15 cellular contexts compared by ENCODE assay signal in genomic region chr17:17558431-17558830, GRCh38. TPM values are rescaled to one million over a fixed set of nuclear protein-coding genes. Genes with fewer than 3 reads are reported as not detected.
A peak's percentile ranks its signal among the peaks of the same experiment; 100 is the strongest.
DNase-seq lines count a peak whose midpoint lies in the region; ATAC-seq and TF ChIP-seq lines count a peak whose summit lies in the region.
"Had no signal": no experiment of that assay in that cellular context is flagged by ENCODE, and none has a peak within 500 bp of the region (broad histone marks: within the 10 kb centered on the region; RNA-seq: fewer than 3 reads in every experiment).

No MANE protein-coding gene starts in this region.

- peak overlapping the region in 1 of 2 donors; percentile 85 for H3K27ac ChIP-seq in liver (ENCODE audit: low read depth in 1 of 2, low read length in 2 of 2)
- peak overlapping the region in 1 of 3 donors; percentile 94 for H3K27ac ChIP-seq in right lobe of liver
- peak overlapping the region; percentile 16 for H3K27ac ChIP-seq in C4-2B
- no peak overlapping the region for H3K27ac ChIP-seq in endodermal cell (ENCODE audit: low read depth, low read length)

- no peak overlapping the region for H3K9ac ChIP-seq in liver (ENCODE audit: low read depth in 1 of 2, low read length in 2 of 2)
- H3K9ac ChIP-seq in endodermal cell (ENCODE audit: extremely low read depth, low read length, poor library complexity, severe bottlenecking) = no peak overlapping the region

- CTCF ChIA-PET in activated CD4-positive, alpha-beta memory T cell treated with anti-CD3 and anti-CD28 coated beads for 36 hours (lab: Charles Lee) = no interaction called here
- CTCF ChIA-PET in WTC11 (lab: Charles Lee) = interaction anchor here (0.7 to 4.9 kb wide), 10 partner anchors 11 to 170 kb away, joined by 3 to 19 read pairs (median 4); no protein-coding TSS in a partner anchor

- intact Hi-C loops in right lobe of liver (cut with DNase I) = no loop called here
- intact Hi-C loops in activated CD4-positive, alpha-beta memory T cell treated with anti-CD3 and anti-CD28 coated beads for 36 hours (cut with micrococcal nuclease) = no loop called here

- H3K36me3 ChIP-seq in liver (ENCODE audit: control insufficient read depth in 4 of 4, insufficient read depth in 3 of 4, low read depth in 1 of 4, low read length in 3 of 4) (no peaks in the 10 kb centered on the region), right lobe of liver (no peaks in the 10 kb centered on the region), endodermal cell (ENCODE audit: control insufficient read depth, insufficient read depth, low read length) (no peaks in the 10 kb centered on the region)
- H3K36me3 ChIP-seq: HAP-1 had no signal

- H3K4me3 Mint-ChIP-seq in endodermal cell = no peak overlapping the region
- H3K4me3 Mint-ChIP-seq in activated CD4-positive, alpha-beta memory T cell treated with anti-CD3 and anti-CD28 coated beads for 36 hours = no peak overlapping the region
- H3K4me3 Mint-ChIP-seq in WTC11 = no peak overlapping the region
- H3K4me3 Mint-ChIP-seq: CD4-positive, alpha-beta memory T cell; GM23338; HFFc6 had no signal

- no peak overlapping the region for H3K27ac Mint-ChIP-seq in endodermal cell
- no peak overlapping the region for H3K27ac Mint-ChIP-seq in activated CD4-positive, alpha-beta memory T cell treated with anti-CD3 and anti-CD28 coated beads for 36 hours
- H3K27ac Mint-ChIP-seq in WTC11 = no peak overlapping the region
- H3K27ac Mint-ChIP-seq: GM23338, HFFc6 had no signal

- H3K36me3 Mint-ChIP-seq in endodermal cell (ENCODE audit: low read depth) (no peaks in the 10 kb centered on the region), WTC11 (no peaks in the 10 kb centered on the region)
- H3K36me3 Mint-ChIP-seq in activated CD4-positive, alpha-beta memory T cell treated with anti-CD3 and anti-CD28 coated beads for 36 hours = no peaks in the 10 kb centered on the region
- H3K36me3 Mint-ChIP-seq: CD4-positive, alpha-beta memory T cell had no signal

- H3K27me3 Mint-ChIP-seq in endodermal cell (ENCODE audit: insufficient read depth) = no peaks in the 10 kb centered on the region
- no peaks in the 10 kb centered on the region for H3K27me3 Mint-ChIP-seq in activated CD4-positive, alpha-beta memory T cell treated with anti-CD3 and anti-CD28 coated beads for 36 hours
- no peaks in the 10 kb centered on the region for H3K27me3 Mint-ChIP-seq in WTC11 (ENCODE audit: low read depth)
- H3K27me3 Mint-ChIP-seq: CD4-positive, alpha-beta memory T cell had no signal

- TF ChIP-seq RAD21 in liver (IDR thresholded peaks at IDR 0.05) = no peak

- TF ChIP-seq CTCF in liver (IDR thresholded peaks at IDR 0.05; ENCODE audit: low read depth, low read length, missing input control) (no peak), right lobe of liver (IDR thresholded peaks at IDR 0.05) (no peak), C4-2B (conservative IDR thresholded peaks at IDR 0.05) (no peak), endodermal cell (conservative IDR thresholded peaks at IDR 0.05) (peak; percentile 11), WTC11 (IDR thresholded peaks at IDR 0.05) (no peak)

- no peak for TF ChIP-seq POLR2A in right lobe of liver (IDR thresholded peaks at IDR 0.05)

- H3K4me1 Mint-ChIP-seq in endodermal cell (no peaks in the 10 kb centered on the region), WTC11 (no peaks in the 10 kb centered on the region)
- H3K4me1 Mint-ChIP-seq in activated CD4-positive, alpha-beta memory T cell treated with anti-CD3 and anti-CD28 coated beads for 36 hours (ENCODE audit: low read depth) = no peaks in the 10 kb centered on the region
- H3K4me1 Mint-ChIP-seq: CD4-positive, alpha-beta memory T cell; GM23338 had no signal

- H3K4me1 ChIP-seq in liver (ENCODE audit: control insufficient read depth in 4 of 4, insufficient read depth in 4 of 4, low read length in 3 of 4) (peaks cover 8 to 44% (median 30%) of the 10 kb centered on the region in 4 donors), right lobe of liver (peaks cover 0 to 46% (median 22%) of the 10 kb centered on the region in 4 donors), endodermal cell (ENCODE audit: control insufficient read depth, insufficient read depth, low read length) (no peaks in the 10 kb centered on the region)
- H3K4me1 ChIP-seq: HAP-1 had no signal

- DNase-seq in right lobe of liver = no peak
- DNase-seq in endodermal cell = no peak
- no peak for DNase-seq in activated CD4-positive, alpha-beta memory T cell treated with anti-CD3 and anti-CD28 coated beads for 36 hours
- no peak for DNase-seq in WTC11 (ENCODE audit: low spot score)
- DNase-seq: Calu3; CD4-positive, alpha-beta memory T cell; COR-L47; DMS53; DMS79 treated with DMSO at 0.1 percent for 48 hours; GF-D8; HFFc6 had no signal

- ATAC-seq in right lobe of liver (no peak), WTC11 (no peak)
- ATAC-seq: GM23338 had no signal

- POLR2A ChIA-PET in activated CD4-positive, alpha-beta memory T cell treated with anti-CD3 and anti-CD28 coated beads for 36 hours (lab: Charles Lee) = no interaction called here
- POLR2A ChIA-PET in WTC11 (lab: Charles Lee) = interaction anchor here (0.7 kb wide), 1 partner anchor 36 kb away, joined by 3 read pairs; no protein-coding TSS in a partner anchor

- H3K4me3 ChIP-seq in liver (ENCODE audit: low read depth in 1 of 3, low read length in 3 of 3) (no peak overlapping the region), right lobe of liver (no peak overlapping the region), endodermal cell (ENCODE audit: low read length) (no peak overlapping the region)
- H3K4me3 ChIP-seq: GM23338, HAP-1 had no signal

- WGBS in liver = 60% methylated on average over 8 of the region's 8 CpGs
- 79% methylated on average over 2 of the region's 8 CpGs for WGBS in right lobe of liver (ENCODE audit: insufficient coverage, low coverage, low lambda C conversion rate, missing lambda C conversion rate)
- 88 to 95% methylated on average over 6 to 8 of the region's 8 CpGs for WGBS in endodermal cell (ENCODE audit: insufficient coverage in 1 of 2, insufficient read length in 1 of 2), 2 experiments

- no peaks in the 10 kb centered on the region for H3K27me3 ChIP-seq in liver (ENCODE audit: control insufficient read depth in 4 of 4, insufficient read depth in 4 of 4, low read length in 3 of 4)
- H3K27me3 ChIP-seq in right lobe of liver = no peaks in the 10 kb centered on the region
- H3K27me3 ChIP-seq in endodermal cell (ENCODE audit: control insufficient read depth, insufficient read depth, low read length, poor library complexity, severe bottlenecking) = no peaks in the 10 kb centered on the region

- H3K9me3 ChIP-seq in liver (ENCODE audit: control insufficient read depth in 4 of 4, low read length in 3 of 4) = no peaks in the 10 kb centered on the region
- no peaks in the 10 kb centered on the region for H3K9me3 ChIP-seq in right lobe of liver
- H3K9me3 ChIP-seq in endodermal cell (ENCODE audit: control insufficient read depth, low read length) = no peaks in the 10 kb centered on the region
- H3K9me3 ChIP-seq: HAP-1 had no signal

- no peaks in the 10 kb centered on the region for H3K9me3 Mint-ChIP-seq in endodermal cell
- no peaks in the 10 kb centered on the region for H3K9me3 Mint-ChIP-seq in activated CD4-positive, alpha-beta memory T cell treated with anti-CD3 and anti-CD28 coated beads for 36 hours
- no peaks in the 10 kb centered on the region for H3K9me3 Mint-ChIP-seq in WTC11
- H3K9me3 Mint-ChIP-seq: CD4-positive, alpha-beta memory T cell; GM23338; HFFc6 had no signal

TF ChIP-seq in liver, 16 proteins besides CTCF, POLR2A, EP300 and RAD21:
- no peak for TF ChIP-seq NR2F2 (IDR thresholded peaks at IDR 0.05)
- peak; percentile 9 to 37 for TF ChIP-seq HNF4A (conservative IDR thresholded peaks at IDR 0.05)

TF ChIP-seq in WTC11, 78 proteins besides CTCF, POLR2A, EP300 and RAD21 (continues in another document):
- TF ChIP-seq ZNF532 (CRISPR knock-in tag; IDR thresholded peaks at IDR 0.05; ENCODE audit: borderline replicate concordance) = no peak

RNA-seq across cellular contexts. Expression of gene PEMT, which starts 33.1 kb away (rescaled TPM):
- total RNA-seq in liver (100 to 1,000 TPM in 1 of 2 donors, 10 to 100 TPM in 1; 64.6 to 180 TPM), right lobe of liver (100 to 1,000 TPM in 5 of 6 experiments, 10 to 100 TPM in 1; 92.4 to 184 (median 170) TPM), endodermal cell (10 to 100 TPM; 38.3 to 52.7 TPM), WTC11 (2021) (51.9 to 54.6 TPM (median 53.1 TPM) in 3 replicates)
- 100 to 1,000 TPM; 189 to 211 TPM for polyA plus RNA-seq in liver
- polyA plus RNA-seq in endodermal cell (2013, experiment 1 of 2) = 49.1 TPM
- 42.1 TPM for polyA plus RNA-seq in endodermal cell (2013, experiment 2 of 2)
- 10 to 100 TPM; 38.3 to 41.1 TPM for total RNA-seq in activated CD4-positive, alpha-beta memory T cell treated with anti-CD3 and anti-CD28 coated beads for 36 hours
